8 cellular contexts compared by ENCODE assay signal in the genomic region with DNA sequence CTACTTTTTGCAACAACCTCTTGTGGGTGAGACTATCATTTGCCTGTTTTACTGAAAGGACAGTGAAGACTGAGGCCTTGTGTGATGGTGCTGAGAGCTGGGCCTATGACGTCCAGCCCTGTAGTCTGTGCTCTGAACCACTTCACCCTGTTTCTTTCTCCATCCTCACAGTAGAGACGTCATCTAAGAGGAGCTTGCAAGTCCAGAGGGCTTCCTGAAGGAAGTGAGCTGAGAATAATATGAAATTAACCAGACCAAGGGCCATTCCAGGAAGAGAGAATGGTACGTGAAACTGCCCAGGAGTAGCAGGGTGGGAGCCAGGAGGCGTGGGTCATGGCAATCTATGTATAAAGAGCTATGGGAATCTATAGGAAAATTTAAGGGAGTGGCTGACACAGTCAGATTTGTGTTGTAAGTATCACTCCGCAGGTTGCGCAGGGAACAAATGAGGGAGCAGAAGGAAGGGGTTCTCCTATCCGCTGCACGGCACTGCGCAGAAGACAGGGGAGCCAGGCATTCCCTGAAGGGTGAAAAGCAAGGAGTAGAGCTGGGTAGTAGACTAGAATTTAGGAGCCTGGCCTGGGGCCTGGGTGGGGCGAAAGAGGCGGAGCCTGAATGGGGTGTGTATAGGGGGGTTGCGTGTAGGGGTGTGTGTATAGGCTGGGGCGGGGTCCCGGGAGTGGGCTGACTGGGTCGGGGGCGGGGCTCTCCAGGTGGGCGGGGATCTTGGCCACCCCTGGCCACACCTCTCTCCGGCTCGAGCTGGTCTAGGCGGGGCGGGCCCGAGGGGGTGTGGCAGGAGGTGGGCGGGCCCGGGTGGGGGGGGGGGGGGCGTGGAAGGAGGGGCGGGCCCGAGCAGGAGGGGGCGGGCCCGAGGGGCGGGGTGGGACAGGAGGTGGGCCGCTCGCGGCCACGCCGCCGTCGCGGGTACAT. TPM values are rescaled to one million over a fixed set of nuclear protein-coding genes. Genes with fewer than 3 reads are reported as not detected.
DNase-seq lines count a peak whose midpoint lies in the region; ATAC-seq and TF ChIP-seq lines count a peak whose summit lies in the region.

A gene (plus strand): TSS at position 931 of the 933 bp plus-strand sequence. CDS start 2,688 bp downstream, outside the sequence.

- H3K36me3 ChIP-seq in ACC112 (ENCODE audit: insufficient read depth, low read length) (no peaks in the 10 kb centered on the region), PC-3 (ENCODE audit: low read depth, low read length) (no peaks in the 10 kb centered on the region), rectal smooth muscle tissue (ENCODE audit: control insufficient read depth, insufficient read depth, low read length) (no peaks in the 10 kb centered on the region), aorta (ENCODE audit: control insufficient read depth in 1 of 2, insufficient read depth in 2 of 2, low read length in 1 of 2) (no peaks in the 10 kb centered on the region)

- H2AFZ ChIP-seq in ACC112 (ENCODE audit: low read length, unreplicated experiment) = peak within 1 kb of the TSS; percentile 85
- H2AFZ ChIP-seq in PC-3 (ENCODE audit: low read length) = peak within 1 kb of the TSS; percentile 98

- H3K79me2 ChIP-seq in ACC112 (ENCODE audit: control insufficient read depth, insufficient read depth, low read length, unreplicated experiment) (no peaks in the 10 kb centered on the region), PC-3 (ENCODE audit: low read length) (0 out of 2 replicates have a peak, but pooled peaks cover 3% of the 10 kb centered on the region)

- CTCF ChIA-PET in PC-3 (lab: Charles Lee) = interaction anchor here (0.6 to 1.1 kb wide), 2 partner anchors 15 to 215 kb away, joined by 8 to 9 read pairs; no protein-coding TSS in a partner anchor

- H3K27ac ChIP-seq in ACC112 (ENCODE audit: low read depth, low read length) (no peak within 1 kb of the TSS), PC-3 (ENCODE audit: low read length) (no peak within 1 kb of the TSS), rectal smooth muscle tissue (ENCODE audit: low read depth, low read length) (no peak within 1 kb of the TSS), aorta (ENCODE audit: low read depth in 1 of 2, low read length in 2 of 2) (no peak within 1 kb of the TSS)

- H3F3A ChIP-seq in PC-3 (ENCODE audit: low read length, unreplicated experiment) = peaks cover 6% of the 10 kb centered on the region

- peak within 1 kb of the TSS; percentile 66 for H3K9ac ChIP-seq in PC-3 (ENCODE audit: low read length)
- no peak within 1 kb of the TSS for H3K9ac ChIP-seq in rectal smooth muscle tissue (ENCODE audit: low read length)

- no peaks in the 10 kb centered on the region for H3K9me3 ChIP-seq in PC-3 (ENCODE audit: low read length)
- H3K9me3 ChIP-seq in aorta (ENCODE audit: control insufficient read depth, low read length) = no peaks in the 10 kb centered on the region

- H3K9me2 ChIP-seq in PC-3 (replicated peaks; ENCODE audit: low read length) = no peaks in the 10 kb centered on the region

- H3K27me3 ChIP-seq in ACC112 (ENCODE audit: insufficient read depth, low read length) (peaks cover 20% of the 10 kb centered on the region), PC-3 (ENCODE audit: low read length) (no peaks in the 10 kb centered on the region), rectal smooth muscle tissue (ENCODE audit: control insufficient read depth, insufficient read depth, low read length) (no peaks in the 10 kb centered on the region), aorta (ENCODE audit: control insufficient read depth in 1 of 2, insufficient read depth in 2 of 2, low read length in 1 of 2) (no peaks in the 10 kb centered on the region)

- POLR2A ChIA-PET in PC-3 (lab: Charles Lee; ENCODE audit: unreplicated experiment) = interaction anchor here (0.5 kb wide), 1 partner anchor 77 kb away, joined by 3 read pairs; no protein-coding TSS in a partner anchor

- no peaks in the 10 kb centered on the region for H4K20me1 ChIP-seq in PC-3 (ENCODE audit: low read length)

- ATAC-seq in GM18517 (IDR thresholded peaks at IDR 0.05; ENCODE audit: unreplicated experiment) = peak; percentile 36
- ATAC-seq in HG03175 (IDR thresholded peaks at IDR 0.05; ENCODE audit: unreplicated experiment) = peak; percentile 52
- ATAC-seq in PC-3 = peak; percentile 74
- peak; percentile 61 for ATAC-seq in Right ventricle myocardium superior (ENCODE audit: poor library complexity)
- ATAC-seq in aorta (ENCODE audit: low FRiP score) = peak; percentile 25

- WGBS in aorta, 2 donors = 17 to 28% methylated on average over 21 to 37 of the region's 38 CpGs

- DNase-seq in PC-3 (peak; percentile 81), Right ventricle myocardium superior (peak; percentile 61), aorta (peak in 1 of 2 donors; percentile 83)
- peak; percentile 86 for DNase-seq in activated effector memory CD4-positive, alpha-beta T cell treated with anti-CD3 and anti-CD28 coated beads, Interleukin-2, amount 50 U/mL, for 16 hours

- BruUV-seq in PC-3 (replicated peaks; lab: Mats Ljungman, UMichigan) = no TSS peak

- H3K4me1 ChIP-seq in ACC112 (ENCODE audit: control insufficient read depth, insufficient read depth, low read length, unreplicated experiment) (no peaks in the 10 kb centered on the region), PC-3 (ENCODE audit: insufficient read depth, low read length) (peaks cover 8% of the 10 kb centered on the region; the same call in 1 of the 2 replicates), rectal smooth muscle tissue (ENCODE audit: control insufficient read depth, insufficient read depth, low read length) (no peaks in the 10 kb centered on the region), aorta (ENCODE audit: control insufficient read depth in 1 of 2, insufficient read depth in 2 of 2, low read length in 2 of 2) (no peaks in the 10 kb centered on the region)

- no peak for TF ChIP-seq CTCF in PC-3 (conservative IDR thresholded peaks at IDR 0.05; ENCODE audit: low read depth, low read length)

- intact Hi-C loops in PC-3 (cut with micrococcal nuclease) (no loop called here), Right ventricle myocardium superior (cut with DNase I) (no loop called here), aorta (cut with DNase I) (no loop called here)

- H3K4me3 ChIP-seq in ACC112 (ENCODE audit: low read depth, low read length) (peak within 1 kb of the TSS; percentile 73), PC-3 (ENCODE audit: low read length) (peak within 1 kb of the TSS; percentile 92), rectal smooth muscle tissue (ENCODE audit: low read length) (peak within 1 kb of the TSS; percentile 63), aorta (ENCODE audit: low read length in 2 of 2) (no peak within 1 kb of the TSS)

- H3K4me2 ChIP-seq in PC-3 (ENCODE audit: low read length) = peak within 1 kb of the TSS; percentile 100

RNA-seq across cellular contexts. Expression of the gene that starts here (rescaled TPM):
- 24.6 and 34.9 TPM in 2 replicates for total RNA-seq in PC-3 (2014; rRNA removed)
- 2.3 TPM for total RNA-seq in Right ventricle myocardium superior
- under 1 TPM; 0.23 to 0.57 TPM for total RNA-seq in aorta
- under 1 TPM; 0.18 to 0.50 TPM for polyA plus RNA-seq in aorta

Comparison
In these comparisons a context has a peak if more than half of its experiments do, and no peak if none do; other contexts are left out.
1. Peak in ATAC-seq in aorta; RNA of the gene not detected or under 1 TPM.
2. H3K4me3 ChIP-seq: peak in ACC112 (single experiment), PC-3 (single experiment) and rectal smooth muscle tissue (single experiment); none in aorta (0 of 2).
3. Peak in every context shown above with its lines, with median percentiles within 50 percentile points of each other: ATAC-seq.